1 cellular context compared by ENCODE assay signal in the genomic region with DNA sequence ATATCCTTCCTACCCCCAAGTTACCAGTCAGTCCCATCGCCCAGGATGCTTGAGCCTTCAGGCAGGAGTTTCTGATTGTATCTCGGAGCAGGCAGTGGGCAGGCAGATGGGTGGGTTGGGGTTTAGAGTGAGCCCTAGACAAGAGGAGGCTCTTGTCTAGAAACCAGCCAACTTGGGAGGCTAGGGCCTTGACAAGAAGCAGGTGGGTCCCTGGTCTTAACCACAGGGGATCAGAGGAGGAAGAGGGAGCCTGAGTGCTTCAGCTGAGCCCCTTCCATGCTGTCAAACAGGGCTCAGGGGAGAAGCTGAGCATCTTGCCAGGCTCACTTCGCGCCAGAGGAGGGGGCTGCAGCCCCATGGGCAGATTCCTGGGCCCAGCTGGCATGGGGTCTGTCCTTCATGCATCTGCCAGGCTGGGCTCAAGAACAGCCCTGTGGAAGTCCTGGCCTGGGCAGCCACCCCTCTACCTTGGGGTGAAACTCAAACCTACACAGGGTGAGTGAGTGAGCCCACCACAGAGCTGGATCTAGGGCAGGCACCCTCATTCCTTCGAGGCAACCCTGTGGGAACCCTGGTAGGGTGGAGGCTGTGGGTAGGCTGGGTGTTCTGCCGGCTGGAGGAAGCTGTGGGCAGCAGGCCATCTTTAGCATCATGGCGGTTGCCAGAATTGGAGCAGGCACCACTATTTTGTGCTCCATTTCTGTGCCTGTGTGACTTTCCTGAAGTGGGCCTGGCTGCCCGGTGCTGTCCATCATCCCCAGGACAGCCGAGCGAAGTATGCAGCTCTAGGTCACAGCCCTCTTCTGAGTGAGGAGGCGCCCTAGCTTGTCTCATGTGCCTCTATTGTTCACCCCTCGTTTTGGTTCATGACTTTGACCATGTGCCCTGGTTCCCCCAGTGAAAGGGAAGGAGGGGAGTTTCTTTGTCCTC.
TF ChIP-seq lines count a peak whose summit lies in the region.

No MANE protein-coding gene starts in this region.

TF ChIP-seq in H1, 55 proteins besides CTCF, POLR2A, EP300 and RAD21:
- TF ChIP-seq SP1 (IDR thresholded peaks at IDR 0.05; ENCODE audit: low read depth, low read length): no peak
- TF ChIP-seq BRCA1 (IDR thresholded peaks at IDR 0.05; ENCODE audit: low read depth, low read length): no peak
- no peak for TF ChIP-seq SAP30 (IDR thresholded peaks at IDR 0.05; ENCODE audit: insufficient read depth, insufficient replicate concordance, low read length)
- TF ChIP-seq ZNF274 (IDR thresholded peaks at IDR 0.05; ENCODE audit: borderline replicate concordance, extremely low read depth, low read length): no peak
- no peak for TF ChIP-seq RNF2 (IDR thresholded peaks at IDR 0.05; ENCODE audit: borderline replicate concordance, low read depth, low read length, missing control alignments, poor library complexity, severe bottlenecking)
- no peak for TF ChIP-seq BACH1 (IDR thresholded peaks at IDR 0.05; ENCODE audit: low read length)
- TF ChIP-seq GABPA (IDR thresholded peaks at IDR 0.05; ENCODE audit: borderline replicate concordance, insufficient read depth, low read length): no peak
- TF ChIP-seq, protein P1, sequence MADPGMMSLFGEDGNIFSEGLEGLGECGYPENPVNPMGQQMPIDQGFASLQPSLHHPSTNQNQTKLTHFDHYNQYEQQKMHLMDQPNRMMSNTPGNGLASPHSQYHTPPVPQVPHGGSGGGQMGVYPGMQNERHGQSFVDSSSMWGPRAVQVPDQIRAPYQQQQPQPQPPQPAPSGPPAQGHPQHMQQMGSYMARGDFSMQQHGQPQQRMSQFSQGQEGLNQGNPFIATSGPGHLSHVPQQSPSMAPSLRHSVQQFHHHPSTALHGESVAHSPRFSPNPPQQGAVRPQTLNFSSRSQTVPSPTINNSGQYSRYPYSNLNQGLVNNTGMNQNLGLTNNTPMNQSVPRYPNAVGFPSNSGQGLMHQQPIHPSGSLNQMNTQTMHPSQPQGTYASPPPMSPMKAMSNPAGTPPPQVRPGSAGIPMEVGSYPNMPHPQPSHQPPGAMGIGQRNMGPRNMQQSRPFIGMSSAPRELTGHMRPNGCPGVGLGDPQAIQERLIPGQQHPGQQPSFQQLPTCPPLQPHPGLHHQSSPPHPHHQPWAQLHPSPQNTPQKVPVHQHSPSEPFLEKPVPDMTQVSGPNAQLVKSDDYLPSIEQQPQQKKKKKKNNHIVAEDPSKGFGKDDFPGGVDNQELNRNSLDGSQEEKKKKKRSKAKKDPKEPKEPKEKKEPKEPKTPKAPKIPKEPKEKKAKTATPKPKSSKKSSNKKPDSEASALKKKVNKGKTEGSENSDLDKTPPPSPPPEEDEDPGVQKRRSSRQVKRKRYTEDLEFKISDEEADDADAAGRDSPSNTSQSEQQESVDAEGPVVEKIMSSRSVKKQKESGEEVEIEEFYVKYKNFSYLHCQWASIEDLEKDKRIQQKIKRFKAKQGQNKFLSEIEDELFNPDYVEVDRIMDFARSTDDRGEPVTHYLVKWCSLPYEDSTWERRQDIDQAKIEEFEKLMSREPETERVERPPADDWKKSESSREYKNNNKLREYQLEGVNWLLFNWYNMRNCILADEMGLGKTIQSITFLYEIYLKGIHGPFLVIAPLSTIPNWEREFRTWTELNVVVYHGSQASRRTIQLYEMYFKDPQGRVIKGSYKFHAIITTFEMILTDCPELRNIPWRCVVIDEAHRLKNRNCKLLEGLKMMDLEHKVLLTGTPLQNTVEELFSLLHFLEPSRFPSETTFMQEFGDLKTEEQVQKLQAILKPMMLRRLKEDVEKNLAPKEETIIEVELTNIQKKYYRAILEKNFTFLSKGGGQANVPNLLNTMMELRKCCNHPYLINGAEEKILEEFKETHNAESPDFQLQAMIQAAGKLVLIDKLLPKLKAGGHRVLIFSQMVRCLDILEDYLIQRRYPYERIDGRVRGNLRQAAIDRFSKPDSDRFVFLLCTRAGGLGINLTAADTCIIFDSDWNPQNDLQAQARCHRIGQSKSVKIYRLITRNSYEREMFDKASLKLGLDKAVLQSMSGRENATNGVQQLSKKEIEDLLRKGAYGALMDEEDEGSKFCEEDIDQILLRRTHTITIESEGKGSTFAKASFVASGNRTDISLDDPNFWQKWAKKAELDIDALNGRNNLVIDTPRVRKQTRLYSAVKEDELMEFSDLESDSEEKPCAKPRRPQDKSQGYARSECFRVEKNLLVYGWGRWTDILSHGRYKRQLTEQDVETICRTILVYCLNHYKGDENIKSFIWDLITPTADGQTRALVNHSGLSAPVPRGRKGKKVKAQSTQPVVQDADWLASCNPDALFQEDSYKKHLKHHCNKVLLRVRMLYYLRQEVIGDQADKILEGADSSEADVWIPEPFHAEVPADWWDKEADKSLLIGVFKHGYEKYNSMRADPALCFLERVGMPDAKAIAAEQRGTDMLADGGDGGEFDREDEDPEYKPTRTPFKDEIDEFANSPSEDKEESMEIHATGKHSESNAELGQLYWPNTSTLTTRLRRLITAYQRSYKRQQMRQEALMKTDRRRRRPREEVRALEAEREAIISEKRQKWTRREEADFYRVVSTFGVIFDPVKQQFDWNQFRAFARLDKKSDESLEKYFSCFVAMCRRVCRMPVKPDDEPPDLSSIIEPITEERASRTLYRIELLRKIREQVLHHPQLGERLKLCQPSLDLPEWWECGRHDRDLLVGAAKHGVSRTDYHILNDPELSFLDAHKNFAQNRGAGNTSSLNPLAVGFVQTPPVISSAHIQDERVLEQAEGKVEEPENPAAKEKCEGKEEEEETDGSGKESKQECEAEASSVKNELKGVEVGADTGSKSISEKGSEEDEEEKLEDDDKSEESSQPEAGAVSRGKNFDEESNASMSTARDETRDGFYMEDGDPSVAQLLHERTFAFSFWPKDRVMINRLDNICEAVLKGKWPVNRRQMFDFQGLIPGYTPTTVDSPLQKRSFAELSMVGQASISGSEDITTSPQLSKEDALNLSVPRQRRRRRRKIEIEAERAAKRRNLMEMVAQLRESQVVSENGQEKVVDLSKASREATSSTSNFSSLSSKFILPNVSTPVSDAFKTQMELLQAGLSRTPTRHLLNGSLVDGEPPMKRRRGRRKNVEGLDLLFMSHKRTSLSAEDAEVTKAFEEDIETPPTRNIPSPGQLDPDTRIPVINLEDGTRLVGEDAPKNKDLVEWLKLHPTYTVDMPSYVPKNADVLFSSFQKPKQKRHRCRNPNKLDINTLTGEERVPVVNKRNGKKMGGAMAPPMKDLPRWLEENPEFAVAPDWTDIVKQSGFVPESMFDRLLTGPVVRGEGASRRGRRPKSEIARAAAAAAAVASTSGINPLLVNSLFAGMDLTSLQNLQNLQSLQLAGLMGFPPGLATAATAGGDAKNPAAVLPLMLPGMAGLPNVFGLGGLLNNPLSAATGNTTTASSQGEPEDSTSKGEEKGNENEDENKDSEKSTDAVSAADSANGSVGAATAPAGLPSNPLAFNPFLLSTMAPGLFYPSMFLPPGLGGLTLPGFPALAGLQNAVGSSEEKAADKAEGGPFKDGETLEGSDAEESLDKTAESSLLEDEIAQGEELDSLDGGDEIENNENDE (IDR thresholded peaks at IDR 0.05; ENCODE audit: insufficient replicate concordance, low read length): no peak
- TF ChIP-seq FOSL1 (IDR thresholded peaks at IDR 0.05; ENCODE audit: insufficient read depth, low read depth, low read length): no peak
- no peak for TF ChIP-seq SP4 (IDR thresholded peaks at IDR 0.05; ENCODE audit: low read length)
- TF ChIP-seq TBP (IDR thresholded peaks at IDR 0.05; ENCODE audit: low read depth, low read length): no peak
- TF ChIP-seq MAX (IDR thresholded peaks at IDR 0.05): no peak
- no peak for TF ChIP-seq JUND (IDR thresholded peaks at IDR 0.05; ENCODE audit: low read length)
- TF ChIP-seq RFX5 (IDR thresholded peaks at IDR 0.05; ENCODE audit: borderline replicate concordance, low read depth, low read length): no peak
- TF ChIP-seq POU5F1 (IDR thresholded peaks at IDR 0.05; ENCODE audit: low read depth, low read length): no peak
- no peak for TF ChIP-seq SRF (IDR thresholded peaks at IDR 0.05; ENCODE audit: low read depth, low read length)
- TF ChIP-seq NRF1 (IDR thresholded peaks at IDR 0.05; ENCODE audit: low read depth, low read length): no peak
- TF ChIP-seq CBX5 (IDR thresholded peaks at IDR 0.05; ENCODE audit: low read depth, low read length): no peak
- TF ChIP-seq CREB1 (IDR thresholded peaks at IDR 0.05): no peak
